In the genomic region with DNA sequence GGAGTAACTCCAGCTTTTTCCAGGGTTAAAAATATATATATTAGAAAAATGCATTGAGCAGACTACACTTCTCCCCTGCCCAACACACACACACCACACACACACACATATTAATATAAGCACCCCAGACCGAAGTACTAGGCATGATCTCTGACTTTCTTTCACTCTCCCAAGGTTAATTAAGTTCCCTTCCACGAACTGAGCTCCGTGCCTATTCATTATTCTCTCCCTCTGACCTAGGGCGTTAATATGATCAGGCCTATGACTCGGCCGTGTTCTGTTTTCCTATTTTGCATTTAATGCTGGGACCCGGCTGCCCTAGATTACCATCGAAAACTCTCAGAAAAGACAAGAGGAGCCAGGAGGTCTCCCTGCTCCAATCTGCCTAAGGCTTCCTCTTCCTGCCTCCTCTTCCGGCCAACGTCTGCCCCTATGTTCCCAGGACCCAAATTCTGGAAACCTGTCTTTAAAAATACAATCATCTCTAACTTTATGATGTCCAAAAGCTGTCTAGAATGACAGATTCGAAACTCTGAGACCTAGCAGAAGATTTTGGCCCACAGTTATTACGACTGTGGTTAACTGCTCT, we compare ENCODE assay signal across 1 cellular context.
TF ChIP-seq lines count a peak whose summit lies in the region.

No MANE protein-coding gene starts in this region.

TF ChIP-seq in SK-N-SH, 30 proteins besides CTCF, POLR2A, EP300 and RAD21 (continued from another document):
- TF ChIP-seq, protein P1, sequence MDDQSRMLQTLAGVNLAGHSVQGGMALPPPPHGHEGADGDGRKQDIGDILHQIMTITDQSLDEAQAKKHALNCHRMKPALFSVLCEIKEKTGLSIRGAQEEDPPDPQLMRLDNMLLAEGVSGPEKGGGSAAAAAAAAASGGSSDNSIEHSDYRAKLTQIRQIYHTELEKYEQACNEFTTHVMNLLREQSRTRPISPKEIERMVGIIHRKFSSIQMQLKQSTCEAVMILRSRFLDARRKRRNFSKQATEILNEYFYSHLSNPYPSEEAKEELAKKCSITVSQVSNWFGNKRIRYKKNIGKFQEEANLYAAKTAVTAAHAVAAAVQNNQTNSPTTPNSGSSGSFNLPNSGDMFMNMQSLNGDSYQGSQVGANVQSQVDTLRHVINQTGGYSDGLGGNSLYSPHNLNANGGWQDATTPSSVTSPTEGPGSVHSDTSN (IDR thresholded peaks at IDR 0.05), result no peak
- no peak for TF ChIP-seq RXRA (IDR thresholded peaks at IDR 0.05; ENCODE audit: borderline replicate concordance, low read depth)
